11 cellular contexts compared by ENCODE assay signal in the genomic region with DNA sequence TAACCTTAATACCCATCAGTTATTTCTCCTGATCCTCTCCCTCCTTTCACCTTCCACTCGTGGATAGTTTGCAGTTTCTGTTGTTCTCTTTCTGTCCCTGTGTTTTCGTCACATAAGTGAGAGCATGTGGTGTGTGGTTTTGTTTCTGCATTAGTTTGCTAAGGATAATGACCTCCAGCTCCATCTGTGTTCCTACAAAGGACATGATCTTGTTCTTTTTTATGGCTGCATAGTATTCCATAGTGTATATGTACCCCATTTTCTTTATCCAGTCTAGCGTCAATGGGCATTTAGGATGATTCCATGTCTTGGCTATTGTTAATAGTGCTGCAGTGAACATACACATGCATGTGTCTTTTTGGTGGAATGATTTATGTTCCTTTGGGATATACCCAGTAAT. TPM values are rescaled to one million over a fixed set of nuclear protein-coding genes. Genes with fewer than 3 reads are reported as not detected.
"Had no signal": no experiment of that assay in that cellular context is flagged by ENCODE, and none has a peak within 500 bp of the region (broad histone marks: within the 10 kb centered on the region; RNA-seq: fewer than 3 reads in every experiment).

No MANE protein-coding gene starts in this region.

- ATAC-seq: HCT116, HepG2 had no signal

- H3K27ac Mint-ChIP-seq: IgD-negative memory B cell had no signal

- H3K27ac ChIP-seq: GM23248, HL-60 had no signal

- H3K9me3 Mint-ChIP-seq: IgD-negative memory B cell had no signal

- DNase-seq: GM23248, GOT3, H7, KG1 had no signal

- H3K4me1 ChIP-seq: HAP-1 had no signal

- H2AFZ ChIP-seq: GM23248 had no signal

- FAIRE-seq: HepG2 had no signal

- H3K4me1 Mint-ChIP-seq: IgD-negative memory B cell had no signal

- H3K4me3 ChIP-seq: GM23248, HAP-1 had no signal

- H3K9ac ChIP-seq: GM23248 had no signal

- H3K4me3 Mint-ChIP-seq: IgD-negative memory B cell had no signal

RNA-seq across cellular contexts. Expression of gene GPR25, which starts 36.6 kb away (rescaled TPM):
- total RNA-seq: GM23248, H4, H7, HepG2, HT1080 had no signal
- polyA plus RNA-seq: GM23248, HepG2 had no signal

RNA-seq across cellular contexts. Expression of gene INAVA, which starts 58.5 kb away (rescaled TPM):
- total RNA-seq: GM23248, HT1080 had no signal
- polyA plus RNA-seq: GM23248, IgD-negative memory B cell had no signal
